In genomic region chr18:9135912-9136314, GRCh38 we compare ENCODE assay signal across 1 cellular context.
TF ChIP-seq lines count a peak whose summit lies in the region.

No MANE protein-coding gene starts in this region.

TF ChIP-seq in HepG2, 621 proteins besides CTCF, POLR2A, EP300 and RAD21 (continued from another document and continues in another):
- TF ChIP-seq FUBP1 (CRISPR knock-in tag; IDR thresholded peaks at IDR 0.05; ENCODE audit: borderline replicate concordance) = no peak
- TF ChIP-seq ZEB1 (IDR thresholded peaks at IDR 0.05; ENCODE audit: insufficient replicate concordance, low read depth) = peak; percentile 83
- TF ChIP-seq HMGXB3 (CRISPR knock-in tag; IDR thresholded peaks at IDR 0.05; ENCODE audit: borderline replicate concordance) = 0 out of 2 replicates have a peak, but pooled peaks have one; percentile 11
- TF ChIP-seq EEA1 (CRISPR knock-in tag; IDR thresholded peaks at IDR 0.05; ENCODE audit: borderline replicate concordance) = no peak
- TF ChIP-seq TERF1 (CRISPR knock-in tag; IDR thresholded peaks at IDR 0.05) = 0 out of 2 replicates have a peak, but pooled peaks have one; percentile 35
- peak; percentile 92 for TF ChIP-seq NAIF1 (CRISPR knock-in tag; IDR thresholded peaks at IDR 0.05; ENCODE audit: borderline replicate concordance)
- no peak; the same call in 1 of the 2 replicates for TF ChIP-seq ZNF232 (CRISPR knock-in tag; IDR thresholded peaks at IDR 0.05; ENCODE audit: borderline replicate concordance)
- peak; percentile 22; the same call in 1 of the 2 replicates for TF ChIP-seq AKAP8 (CRISPR knock-in tag; IDR thresholded peaks at IDR 0.05)
- TF ChIP-seq IRF2 (CRISPR knock-in tag; IDR thresholded peaks at IDR 0.05) = 0 out of 2 replicates have a peak, but pooled peaks have one; percentile 12
- TF ChIP-seq RXRB (CRISPR knock-in tag; IDR thresholded peaks at IDR 0.05; ENCODE audit: borderline replicate concordance) = no peak; the same call in 1 of the 2 replicates
- 0 out of 2 replicates have a peak, but pooled peaks have one; percentile 6 for TF ChIP-seq MED1 (CRISPR knock-in tag; IDR thresholded peaks at IDR 0.05)
- TF ChIP-seq TAF15 (IDR thresholded peaks at IDR 0.05; ENCODE audit: low read depth, low read length, poor library complexity, severe bottlenecking) = peak; percentile 47
- 0 out of 2 replicates have a peak, but pooled peaks have one; percentile 9 for TF ChIP-seq UBTF (CRISPR knock-in tag; IDR thresholded peaks at IDR 0.05)
- TF ChIP-seq ZNF75D (CRISPR knock-in tag; IDR thresholded peaks at IDR 0.05; ENCODE audit: borderline replicate concordance) = peak; percentile 47; the same call in 1 of the 2 replicates
- no peak for TF ChIP-seq RFXANK (CRISPR knock-in tag; IDR thresholded peaks at IDR 0.05)
- peak; percentile 97 for TF ChIP-seq KDM2A (CRISPR knock-in tag; IDR thresholded peaks at IDR 0.05; ENCODE audit: borderline replicate concordance, low read depth)
- TF ChIP-seq POLR2AphosphoS5 (IDR thresholded peaks at IDR 0.05; ENCODE audit: low read depth, low read length) = peak; percentile 45; the same call in 1 of the 2 replicates
- TF ChIP-seq RERE (CRISPR knock-in tag; IDR thresholded peaks at IDR 0.05; ENCODE audit: low read depth) = no peak
- TF ChIP-seq FOSL2 (CRISPR knock-in tag; IDR thresholded peaks at IDR 0.05) = 0 out of 2 replicates have a peak, but pooled peaks have one; percentile 20
- TF ChIP-seq GLMP (CRISPR knock-in tag; IDR thresholded peaks at IDR 0.05; ENCODE audit: borderline replicate concordance) = no peak
- peak; percentile 32; the same call in 1 of the 2 replicates for TF ChIP-seq ZNF256 (CRISPR knock-in tag; conservative IDR thresholded peaks at IDR 0.05)
- no peak; the same call in 1 of the 2 replicates for TF ChIP-seq ZBTB14 (CRISPR knock-in tag; IDR thresholded peaks at IDR 0.05)
- 0 out of 2 replicates have a peak, but pooled peaks have one; percentile 18 for TF ChIP-seq ZNF205 (CRISPR knock-in tag; IDR thresholded peaks at IDR 0.05)
- 0 out of 2 replicates have a peak, but pooled peaks have one; percentile 1 for TF ChIP-seq ZFP36L2 (CRISPR knock-in tag; IDR thresholded peaks at IDR 0.05)
- 0 out of 2 replicates have a peak, but pooled peaks have one; percentile 4 for TF ChIP-seq ZBTB7A (CRISPR knock-in tag; IDR thresholded peaks at IDR 0.05)
- 0 out of 2 replicates have a peak, but pooled peaks have one; percentile 78 for TF ChIP-seq ZNF615 (CRISPR knock-in tag; IDR thresholded peaks at IDR 0.05; ENCODE audit: borderline replicate concordance)
- peak; percentile 39; the same call in 1 of the 2 replicates for TF ChIP-seq FOXP4 (CRISPR knock-in tag; IDR thresholded peaks at IDR 0.05)
- TF ChIP-seq HBP1 (CRISPR knock-in tag; IDR thresholded peaks at IDR 0.05; ENCODE audit: low read depth) = peak; percentile 41; the same call in 1 of the 2 replicates
- TF ChIP-seq ZNF235 (CRISPR knock-in tag; IDR thresholded peaks at IDR 0.05; ENCODE audit: borderline replicate concordance) = no peak
